In the genomic region with DNA sequence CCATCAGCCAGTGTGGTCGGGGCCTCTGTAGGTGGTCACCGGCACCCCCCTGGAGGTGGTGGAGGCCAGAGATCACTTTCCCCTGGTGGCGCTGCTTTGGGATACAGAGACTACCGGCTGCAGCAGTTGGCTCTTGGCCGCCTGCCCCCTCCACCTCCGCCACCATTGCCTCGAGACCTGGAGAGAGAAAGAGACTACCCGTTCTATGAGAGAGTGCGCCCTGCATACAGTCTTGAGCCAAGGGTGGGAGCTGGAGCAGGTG, we compare ENCODE assay signal across 8 cellular contexts. TPM values are rescaled to one million over a fixed set of nuclear protein-coding genes. Genes with fewer than 3 reads are reported as not detected.
DNase-seq lines count a peak whose midpoint lies in the region; ATAC-seq and TF ChIP-seq lines count a peak whose summit lies in the region.

No MANE protein-coding gene starts in this region.

- no peak overlapping the region for H3K4me3 Mint-ChIP-seq in mesothelial cell of epicardium

- H3K27me3 ChIP-seq in lung (ENCODE audit: control insufficient read depth, insufficient read depth): no peaks in the 10 kb centered on the region

- H3K27ac ChIP-seq in 22Rv1: peak overlapping the region; percentile 99
- H3K27ac ChIP-seq in lung (ENCODE audit: low read depth in 1 of 2, low read length in 1 of 2): peak overlapping the region; percentile 75 to 95

- H3K4me1 ChIP-seq in lung (ENCODE audit: control insufficient read depth in 2 of 2, insufficient read depth in 2 of 2, low read length in 2 of 2): peaks cover 7 to 19% of the 10 kb centered on the region in 2 donors

- DNase-seq in H4 (ENCODE audit: low spot score): peak; percentile 6
- DNase-seq in cardiac fibroblast (ENCODE audit: low read depth in 2 of 2): peak in 1 of 2 donors; percentile 15
- no peak for DNase-seq in lung (ENCODE audit: low spot score)
- no peak for DNase-seq in OCI-M1 (lab: John Stamatoyannopoulos, UW)
- no peak for DNase-seq in hippocampal formation (lab: John Stamatoyannopoulos, UW)
- DNase-seq in cerebellar cortex (ENCODE audit: low spot score): no peak
- no peak for DNase-seq in mesothelial cell of epicardium (ENCODE audit: low spot score in 2 of 2, unreplicated experiment in 2 of 2)

- no peak overlapping the region for H3K27ac Mint-ChIP-seq in mesothelial cell of epicardium

- no peaks in the 10 kb centered on the region for H3K27me3 Mint-ChIP-seq in mesothelial cell of epicardium (ENCODE audit: low read depth)

- H3K4me1 Mint-ChIP-seq in mesothelial cell of epicardium: peaks cover 70% of the 10 kb centered on the region

- no peak for TF ChIP-seq CTCF in 22Rv1 (IDR thresholded peaks at IDR 0.05)
- no peak for TF ChIP-seq CTCF in cardiac fibroblast (IDR thresholded peaks at IDR 0.05; ENCODE audit: low read depth, low read length)
- TF ChIP-seq CTCF in lung (IDR thresholded peaks at IDR 0.05; ENCODE audit: control extremely low read depth, extremely low read depth): no peak
- no peak for TF ChIP-seq CTCF in mesothelial cell of epicardium (IDR thresholded peaks at IDR 0.05; ENCODE audit: unreplicated experiment)

- 12 to 13% methylated on average over 9 of the region's 9 CpGs for WGBS in lung, 2 donors

- H3K4me3 ChIP-seq in cardiac fibroblast (replicated peaks in 1 of 2; ENCODE audit: low read depth in 2 of 2, low read length in 2 of 2): peak overlapping the region; percentile 93 to 99
- peak overlapping the region; percentile 83 for H3K4me3 ChIP-seq in lung

- peaks cover 0 to 9% of the 10 kb centered on the region in 2 donors for H3K36me3 ChIP-seq in lung (ENCODE audit: control insufficient read depth in 2 of 2, insufficient read depth in 2 of 2, low read length in 2 of 2)

- ATAC-seq in lung (ENCODE audit: insufficient read depth, low FRiP score): no peak

- peaks cover 12% of the 10 kb centered on the region for H3K36me3 Mint-ChIP-seq in mesothelial cell of epicardium

- no peaks in the 10 kb centered on the region for H3K9me3 Mint-ChIP-seq in mesothelial cell of epicardium

- no peaks in the 10 kb centered on the region for H3K9me3 ChIP-seq in lung (ENCODE audit: control insufficient read depth in 2 of 2, insufficient read depth in 1 of 2, low read length in 1 of 2)

RNA-seq across cellular contexts. Expression of a gene that starts 1.0 kb away (rescaled TPM):
- 17.9 and 18.2 TPM in 2 replicates for total RNA-seq in H4 (2014; rRNA removed; shearing (Covaris generic))
- total RNA-seq in lung (10 to 100 TPM; 25.5 to 55.4 TPM), mesothelial cell of epicardium (39.7 to 41.9 TPM (median 41.0 TPM) in 3 replicates)
- polyA plus RNA-seq in lung: 1 to 10 TPM; 3.6 to 4.8 TPM

RNA-seq across cellular contexts. Expression of a gene that starts 50.7 kb away (rescaled TPM):
- 85.2 and 91.7 TPM in 2 replicates for total RNA-seq in H4 (2014; rRNA removed; shearing (Covaris generic))
- total RNA-seq in lung (10 to 100 TPM in 1 of 2 donors, 1 to 10 TPM in 1; 6.8 to 12.0 TPM), mesothelial cell of epicardium (13.7 to 14.4 TPM (median 13.7 TPM) in 3 replicates)
- 1 to 10 TPM; 4.6 to 8.5 TPM for polyA plus RNA-seq in lung
